ENCODE assay signal across 11 cellular contexts in genomic region chr2:162731917-162732804, GRCh38.
DNase-seq lines count a peak whose midpoint lies in the region; ATAC-seq and TF ChIP-seq lines count a peak whose summit lies in the region.
"Had no signal": no experiment of that assay in that cellular context is flagged by ENCODE, and none has a peak within 500 bp of the region (broad histone marks: within the 10 kb centered on the region; RNA-seq: fewer than 3 reads in every experiment).

No MANE protein-coding gene starts in this region.

- TF ChIP-seq CTCF in esophagus muscularis mucosa (IDR thresholded peaks at IDR 0.05), result no peak
- no peak for TF ChIP-seq CTCF in natural killer cell (IDR thresholded peaks at IDR 0.05)
- no peak for TF ChIP-seq CTCF in transverse colon (IDR thresholded peaks at IDR 0.05)

- intact Hi-C loops in esophagus muscularis mucosa (cut with DNase I), result no loop called here
- intact Hi-C loops in natural killer cell (cut with micrococcal nuclease), result no loop called here
- intact Hi-C loops in transverse colon (cut with DNase I; ENCODE audit: low total_unique reads), result no loop called here

- no peaks in the 10 kb centered on the region for H3K27me3 ChIP-seq in esophagus muscularis mucosa
- no peaks in the 10 kb centered on the region for H3K27me3 ChIP-seq in transverse colon

- no peaks in the 10 kb centered on the region for H3K36me3 ChIP-seq in esophagus muscularis mucosa
- no peaks in the 10 kb centered on the region for H3K36me3 ChIP-seq in transverse colon

- H3K9me3 ChIP-seq in esophagus muscularis mucosa (no peaks in the 10 kb centered on the region), transverse colon (no peaks in the 10 kb centered on the region)

- ATAC-seq in GM18508 (IDR thresholded peaks at IDR 0.05; ENCODE audit: insufficient read depth, unreplicated experiment) (peak; percentile 95), GM21576 (IDR thresholded peaks at IDR 0.05; ENCODE audit: unreplicated experiment) (peak; percentile 82), HG03571 (IDR thresholded peaks at IDR 0.05; ENCODE audit: unreplicated experiment) (peak; percentile 90), natural killer cell (no peak)
- ATAC-seq in activated T-cell treated with anti-CD3 and anti-CD28 coated beads, Interleukin-2, amount 50 U/mL, for 4 hours, result no peak

- H3K4me1 ChIP-seq in esophagus muscularis mucosa (peaks cover 0 to 5% (median 2%) of the 10 kb centered on the region in 4 donors), transverse colon (peaks cover 0 to 10% (median 5%) of the 10 kb centered on the region in 4 donors)

- DNase-seq in epithelial cell of prostate (ENCODE audit: low read depth, low spot score) (no peak), esophagus muscularis mucosa (ENCODE audit: extremely low spot score) (no peak), natural killer cell (no peak), transverse colon (no peak)
- DNase-seq in activated T-cell treated with anti-CD3 and anti-CD28 coated beads, Interleukin-2, amount 50 U/mL, for 4 hours, result no peak
- DNase-seq: kidney had no signal

- no peak for TF ChIP-seq EP300 in esophagus muscularis mucosa (IDR thresholded peaks at IDR 0.05)
- TF ChIP-seq EP300 in transverse colon (IDR thresholded peaks at IDR 0.05; ENCODE audit: low read depth), result no peak

- 75% methylated on average over 6 of the region's 6 CpGs for WGBS in esophagus muscularis mucosa
- WGBS in transverse colon (ENCODE audit: low coverage in 1 of 2), 2 donors, result 29 to 58% methylated on average over 1 to 6 of the region's 6 CpGs

- in situ Hi-C loops in transverse colon (cut with MboI; ENCODE audit: low pct_ligation_motif_present in 1 of 4, low pct_unique_long_range_greater_than_20kb in 1 of 4, low sequenced_read_pairs in 3 of 4), result no loop called here

- peak overlapping the region; percentile 88 for H3K27ac ChIP-seq in epithelial cell of prostate
- no peak overlapping the region for H3K27ac ChIP-seq in esophagus muscularis mucosa (replicated peaks in 1 of 4)
- no peak overlapping the region for H3K27ac ChIP-seq in transverse colon

- no peak overlapping the region for H3K4me3 Mint-ChIP-seq in activated T-cell treated with anti-CD3 and anti-CD28 coated beads, Interleukin-2, amount 50 U/mL, for 4 hours
- no peak overlapping the region for H3K4me3 Mint-ChIP-seq in natural killer cell
- H3K4me3 Mint-ChIP-seq: activated naive CD4-positive, alpha-beta T cell treated with anti-CD3 and anti-CD28 coated beads, Interleukin-2, amount 50 U/mL, for 24 hours had no signal

- no peaks in the 10 kb centered on the region for H3K36me3 Mint-ChIP-seq in activated T-cell treated with anti-CD3 and anti-CD28 coated beads, Interleukin-2, amount 50 U/mL, for 4 hours (ENCODE audit: insufficient read depth)
- peaks cover 9% of the 10 kb centered on the region for H3K36me3 Mint-ChIP-seq in natural killer cell
- H3K36me3 Mint-ChIP-seq: activated naive CD4-positive, alpha-beta T cell treated with anti-CD3 and anti-CD28 coated beads, Interleukin-2, amount 50 U/mL, for 24 hours; IgD-negative memory B cell had no signal

- H3K4me1 Mint-ChIP-seq in activated T-cell treated with anti-CD3 and anti-CD28 coated beads, Interleukin-2, amount 50 U/mL, for 4 hours (ENCODE audit: low read depth), result peaks cover 2% of the 10 kb centered on the region
- H3K4me1 Mint-ChIP-seq in natural killer cell, result no peaks in the 10 kb centered on the region
- H3K4me1 Mint-ChIP-seq: activated naive CD4-positive, alpha-beta T cell treated with anti-CD3 and anti-CD28 coated beads, Interleukin-2, amount 50 U/mL, for 24 hours; IgD-negative memory B cell had no signal

- H3K9me3 Mint-ChIP-seq in activated T-cell treated with anti-CD3 and anti-CD28 coated beads, Interleukin-2, amount 50 U/mL, for 4 hours, result peaks cover 6% of the 10 kb centered on the region
- H3K9me3 Mint-ChIP-seq in natural killer cell, result peaks cover 8 to 18% of the 10 kb centered on the region in 2 donors
- H3K9me3 Mint-ChIP-seq: activated naive CD4-positive, alpha-beta T cell treated with anti-CD3 and anti-CD28 coated beads, Interleukin-2, amount 50 U/mL, for 24 hours; IgD-negative memory B cell had no signal

- no peak overlapping the region for H3K27ac Mint-ChIP-seq in natural killer cell
- H3K27ac Mint-ChIP-seq: activated naive CD4-positive, alpha-beta T cell treated with anti-CD3 and anti-CD28 coated beads, Interleukin-2, amount 50 U/mL, for 24 hours; IgD-negative memory B cell had no signal

- no peak overlapping the region for H3K4me3 ChIP-seq in esophagus muscularis mucosa
- H3K4me3 ChIP-seq in transverse colon, result peak overlapping the region in 1 of 4 donors; percentile 1

- H3K27me3 Mint-ChIP-seq in activated T-cell treated with anti-CD3 and anti-CD28 coated beads, Interleukin-2, amount 50 U/mL, for 4 hours (ENCODE audit: low read depth), result no peaks in the 10 kb centered on the region
- no peaks in the 10 kb centered on the region for H3K27me3 Mint-ChIP-seq in natural killer cell (ENCODE audit: low read depth in 2 of 2)
- H3K27me3 Mint-ChIP-seq: activated naive CD4-positive, alpha-beta T cell treated with anti-CD3 and anti-CD28 coated beads, Interleukin-2, amount 50 U/mL, for 24 hours; IgD-negative memory B cell had no signal

- TF ChIP-seq POLR2A in esophagus muscularis mucosa (IDR thresholded peaks at IDR 0.05; ENCODE audit: low read depth) (no peak), transverse colon (IDR thresholded peaks at IDR 0.05) (no peak)

Comparison
In these comparisons a context has a peak if more than half of its experiments do, and no peak if none do; other contexts are left out.
1. ATAC-seq: peak in GM18508 (single experiment), GM21576 (single experiment) and HG03571 (single experiment); none in activated T-cell treated with anti-CD3 and anti-CD28 coated beads, Interleukin-2, amount 50 U/mL, for 4 hours (0 of 2) and natural killer cell (0 of 3).